Comparison of ENCODE assay signal across 1 cellular context in genomic region chr2:231245253-231246094, GRCh38.
TF ChIP-seq lines count a peak whose summit lies in the region.

No MANE protein-coding gene starts in this region.

TF ChIP-seq in Ishikawa, 13 proteins besides CTCF, POLR2A, EP300 and RAD21:
- TF ChIP-seq REST (IDR thresholded peaks at IDR 0.05; ENCODE audit: low read depth) (no peak), CREB1 (IDR thresholded peaks at IDR 0.05; ENCODE audit: low read depth) (no peak), CEBPB (IDR thresholded peaks at IDR 0.05) (peak; percentile 31; the same call in 1 of the 2 replicates)
TF ChIP-seq in Ishikawa: peak in this region for 1.
